In the genomic region with DNA sequence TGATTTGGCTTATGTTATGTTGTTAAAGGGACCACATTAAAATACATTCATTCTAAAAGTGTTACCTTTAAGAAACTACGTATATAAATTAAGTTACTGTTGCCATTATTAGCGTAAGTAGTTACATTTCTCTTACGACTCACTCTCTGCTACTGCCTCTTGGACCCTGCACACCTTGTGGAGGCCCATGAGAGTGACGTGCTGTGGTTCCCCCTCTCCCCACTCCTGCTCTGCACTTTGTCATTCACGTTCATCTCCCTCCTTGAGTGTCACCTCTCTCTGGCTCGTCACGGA, we compare ENCODE assay signal across 8 cellular contexts. TPM values are rescaled to one million over a fixed set of nuclear protein-coding genes. Genes with fewer than 3 reads are reported as not detected.
DNase-seq lines count a peak whose midpoint lies in the region; ATAC-seq and TF ChIP-seq lines count a peak whose summit lies in the region.

No MANE protein-coding gene starts in this region.

- no peak for DNase-seq in AG04449 (ENCODE audit: low read depth, low spot score)
- DNase-seq in MCF 10A (ENCODE audit: unreplicated experiment), result no peak
- DNase-seq in SW480 (ENCODE audit: low spot score), result no peak
- no peak for DNase-seq in inferior parietal cortex (ENCODE audit: extremely low spot score)

- H3K36me3 ChIP-seq in HEK293 (ENCODE audit: control insufficient read depth in 2 of 2, insufficient read depth in 1 of 2, low read length in 2 of 2) (no peaks in the 10 kb centered on the region), muscle layer of colon (ENCODE audit: insufficient read depth, low read length) (no peaks in the 10 kb centered on the region)

- no peaks in the 10 kb centered on the region for H3K9me3 Mint-ChIP-seq in MCF 10A (ENCODE audit: unreplicated experiment)

- H3K4me1 Mint-ChIP-seq in MCF 10A (ENCODE audit: insufficient read depth, unreplicated experiment), result peaks cover 19% of the 10 kb centered on the region

- CTCF ChIA-PET in AG04449 (lab: Yijun Ruan, JAX), result interaction anchor here (0.6 to 3.0 kb wide), 6 partner anchors 10 to 156 kb away, joined by 3 to 23 read pairs (median 4); no protein-coding TSS in a partner anchor
- CTCF ChIA-PET in HEK293 (lab: Yijun Ruan, JAX), result interaction anchor here (0.8 to 1.6 kb wide), 3 partner anchors 9 to 152 kb away, joined by 3 to 14 read pairs (median 4); no protein-coding TSS in a partner anchor
- CTCF ChIA-PET in MCF 10A (lab: Yijun Ruan, JAX), result interaction anchor here (0.7 to 2.8 kb wide), 2 partner anchors 10 to 149 kb away, joined by 3 to 17 read pairs; no protein-coding TSS in a partner anchor

- no peak overlapping the region for H3K27ac Mint-ChIP-seq in MCF 10A (ENCODE audit: low read depth, unreplicated experiment)

- H3K36me3 Mint-ChIP-seq in MCF 10A (ENCODE audit: insufficient read depth, unreplicated experiment), result no peaks in the 10 kb centered on the region

- H3K4me3 Mint-ChIP-seq in MCF 10A (ENCODE audit: unreplicated experiment), result peak overlapping the region; percentile 74

- POLR2A ChIA-PET in AG04449 (lab: Yijun Ruan, JAX), result no interaction called here
- POLR2A ChIA-PET in HEK293 (lab: Yijun Ruan, JAX), result interaction anchor here (0.7 to 2.1 kb wide), 3 partner anchors 10 to 357 kb away, joined by 3 to 20 read pairs (median 9); partner anchors contain the start of genes TMEM87B and ZC3H8
- POLR2A ChIA-PET in MCF 10A (lab: Yijun Ruan, JAX), result no interaction called here

- H3K4me3 ChIP-seq in AG04449 (ENCODE audit: low read depth, low read length) (peak overlapping the region; percentile 61), HEK293 (ENCODE audit: low read depth, low read length) (peak overlapping the region; percentile 72), muscle layer of colon (ENCODE audit: low read depth in 1 of 2, low read length in 2 of 2) (peak overlapping the region; percentile 58 to 89)

- H3K9me3 ChIP-seq in HEK293 (ENCODE audit: control insufficient read depth, insufficient read depth, low read depth, low read length) (no peaks in the 10 kb centered on the region), muscle layer of colon (ENCODE audit: low read length) (no peaks in the 10 kb centered on the region)

- BruUV-seq in MCF 10A (replicated peaks; lab: Mats Ljungman, UMichigan), result no TSS peak

- H3K27ac ChIP-seq in HEK293 (ENCODE audit: extremely low read depth, low read depth, low read length) (peak overlapping the region; percentile 70; the same call in 1 of the 2 replicates), muscle layer of colon (ENCODE audit: low read depth, low read length) (peak overlapping the region; percentile 81)

- no peaks in the 10 kb centered on the region for H3K27me3 ChIP-seq in muscle layer of colon (ENCODE audit: control insufficient read depth in 1 of 2, insufficient read depth in 2 of 2, low read length in 2 of 2)

- H3K4me1 ChIP-seq in HEK293 (ENCODE audit: control insufficient read depth, insufficient read depth, low read length), result peaks cover 10% of the 10 kb centered on the region; the same call in 1 of the 2 replicates
- peaks cover 16% of the 10 kb centered on the region for H3K4me1 ChIP-seq in muscle layer of colon (ENCODE audit: insufficient read depth, low read length)

- ATAC-seq in GM18861 (IDR thresholded peaks at IDR 0.05; ENCODE audit: unreplicated experiment), result no peak
- ATAC-seq in HG03342 (IDR thresholded peaks at IDR 0.05; ENCODE audit: unreplicated experiment), result no peak

- intact Hi-C loops in MCF 10A (cut with micrococcal nuclease), result no loop called here

- TF ChIP-seq CTCF in AG04449 (IDR thresholded peaks at IDR 0.05; ENCODE audit: insufficient read depth, low read length, missing control alignments) (no peak), HEK293 (tag by site-specific recombination; IDR thresholded peaks at IDR 0.05) (no peak), MCF 10A (IDR thresholded peaks at IDR 0.05; ENCODE audit: unreplicated experiment) (no peak)

- no peak overlapping the region for H3K9ac ChIP-seq in muscle layer of colon (ENCODE audit: low read length)

- H3K27me3 Mint-ChIP-seq in MCF 10A (ENCODE audit: insufficient read depth, unreplicated experiment), result peaks cover 27% of the 10 kb centered on the region

TF ChIP-seq in HEK293, 187 proteins besides CTCF, POLR2A, EP300 and RAD21:
- TF ChIP-seq, protein P1, sequence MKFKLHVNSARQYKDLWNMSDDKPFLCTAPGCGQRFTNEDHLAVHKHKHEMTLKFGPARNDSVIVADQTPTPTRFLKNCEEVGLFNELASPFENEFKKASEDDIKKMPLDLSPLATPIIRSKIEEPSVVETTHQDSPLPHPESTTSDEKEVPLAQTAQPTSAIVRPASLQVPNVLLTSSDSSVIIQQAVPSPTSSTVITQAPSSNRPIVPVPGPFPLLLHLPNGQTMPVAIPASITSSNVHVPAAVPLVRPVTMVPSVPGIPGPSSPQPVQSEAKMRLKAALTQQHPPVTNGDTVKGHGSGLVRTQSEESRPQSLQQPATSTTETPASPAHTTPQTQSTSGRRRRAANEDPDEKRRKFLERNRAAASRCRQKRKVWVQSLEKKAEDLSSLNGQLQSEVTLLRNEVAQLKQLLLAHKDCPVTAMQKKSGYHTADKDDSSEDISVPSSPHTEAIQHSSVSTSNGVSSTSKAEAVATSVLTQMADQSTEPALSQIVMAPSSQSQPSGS (tag by site-specific recombination; IDR thresholded peaks at IDR 0.05; ENCODE audit: low read depth), result no peak
- TF ChIP-seq, protein P2, sequence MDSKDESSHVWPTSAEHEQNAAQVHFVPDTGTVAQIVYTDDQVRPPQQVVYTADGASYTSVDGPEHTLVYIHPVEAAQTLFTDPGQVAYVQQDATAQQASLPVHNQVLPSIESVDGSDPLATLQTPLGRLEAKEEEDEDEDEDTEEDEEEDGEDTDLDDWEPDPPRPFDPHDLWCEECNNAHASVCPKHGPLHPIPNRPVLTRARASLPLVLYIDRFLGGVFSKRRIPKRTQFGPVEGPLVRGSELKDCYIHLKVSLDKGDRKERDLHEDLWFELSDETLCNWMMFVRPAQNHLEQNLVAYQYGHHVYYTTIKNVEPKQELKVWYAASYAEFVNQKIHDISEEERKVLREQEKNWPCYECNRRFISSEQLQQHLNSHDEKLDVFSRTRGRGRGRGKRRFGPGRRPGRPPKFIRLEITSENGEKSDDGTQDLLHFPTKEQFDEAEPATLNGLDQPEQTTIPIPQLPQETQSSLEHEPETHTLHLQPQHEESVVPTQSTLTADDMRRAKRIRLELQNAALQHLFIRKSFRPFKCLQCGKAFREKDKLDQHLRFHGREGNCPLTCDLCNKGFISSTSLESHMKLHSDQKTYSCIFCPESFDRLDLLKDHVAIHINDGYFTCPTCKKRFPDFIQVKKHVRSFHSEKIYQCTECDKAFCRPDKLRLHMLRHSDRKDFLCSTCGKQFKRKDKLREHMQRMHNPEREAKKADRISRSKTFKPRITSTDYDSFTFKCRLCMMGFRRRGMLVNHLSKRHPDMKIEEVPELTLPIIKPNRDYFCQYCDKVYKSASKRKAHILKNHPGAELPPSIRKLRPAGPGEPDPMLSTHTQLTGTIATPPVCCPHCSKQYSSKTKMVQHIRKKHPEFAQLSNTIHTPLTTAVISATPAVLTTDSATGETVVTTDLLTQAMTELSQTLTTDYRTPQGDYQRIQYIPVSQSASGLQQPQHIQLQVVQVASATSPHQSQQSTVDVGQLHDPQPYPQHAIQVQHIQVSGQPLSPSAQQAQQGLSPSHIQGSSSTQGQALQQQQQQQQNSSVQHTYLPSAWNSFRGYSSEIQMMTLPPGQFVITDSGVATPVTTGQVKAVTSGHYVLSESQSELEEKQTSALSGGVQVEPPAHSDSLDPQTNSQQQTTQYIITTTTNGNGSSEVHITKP (tag by site-specific recombination; IDR thresholded peaks at IDR 0.05), result no peak; the same call in 1 of the 2 replicates
- TF ChIP-seq MZF1 (tag by site-specific recombination; IDR thresholded peaks at IDR 0.05; ENCODE audit: borderline replicate concordance) (no peak), ZNF140 (tag by site-specific recombination; IDR thresholded peaks at IDR 0.05) (no peak), ZNF274 (IDR thresholded peaks at IDR 0.05; ENCODE audit: low read length) (no peak), ZNF274 (tag by site-specific recombination; IDR thresholded peaks at IDR 0.05; ENCODE audit: borderline replicate concordance) (no peak), ZNF623 (tag by site-specific recombination; IDR thresholded peaks at IDR 0.05) (no peak), SP3 (tag by site-specific recombination; IDR thresholded peaks at IDR 0.05) (no peak), ZBTB17 (tag by site-specific recombination; IDR thresholded peaks at IDR 0.05) (peak; percentile 65; the same call in 1 of the 2 replicates), ZEB2 (tag by site-specific recombination; IDR thresholded peaks at IDR 0.05) (0 out of 2 replicates have a peak, but pooled peaks have one; percentile 32)

RNA-seq across cellular contexts. Expression of gene MERTK, which starts 0.8 kb away (rescaled TPM):
- total RNA-seq in MCF 10A (2022), result 0.19 and 0.49 TPM in 2 replicates

RNA-seq across cellular contexts. Expression of gene ANAPC1, which starts 13.6 kb away (rescaled TPM):
- 48.8 and 66.1 TPM in 2 replicates for total RNA-seq in MCF 10A (2022)
